Comparison of ENCODE assay signal across 18 cellular contexts in genomic region chr4:60729194-60729593, GRCh38.
DNase-seq lines count a peak whose midpoint lies in the region; ATAC-seq and TF ChIP-seq lines count a peak whose summit lies in the region.
"Had no signal": no experiment of that assay in that cellular context is flagged by ENCODE, and none has a peak within 500 bp of the region (broad histone marks: within the 10 kb centered on the region; RNA-seq: fewer than 3 reads in every experiment).

No MANE protein-coding gene starts in this region.

- no peak overlapping the region for H3K4me2 ChIP-seq in PC-3 (ENCODE audit: low read length)
- H3K4me2 ChIP-seq: PC-9 had no signal

- no peak overlapping the region for H3K27ac Mint-ChIP-seq in activated naive CD4-positive, alpha-beta T cell treated with anti-CD3 and anti-CD28 coated beads for 36 hours
- H3K27ac Mint-ChIP-seq: CD14-positive monocyte, H9 had no signal

- POLR2A ChIA-PET in PC-3 (lab: Charles Lee; ENCODE audit: unreplicated experiment), result no interaction called here

- no peaks in the 10 kb centered on the region for H4K20me1 ChIP-seq in PC-3 (ENCODE audit: low read length)

- intact Hi-C loops in PC-3 (cut with micrococcal nuclease), result no loop called here
- intact Hi-C loops in activated naive CD4-positive, alpha-beta T cell treated with anti-CD3 and anti-CD28 coated beads for 36 hours (cut with micrococcal nuclease), result no loop called here

- H3K27ac ChIP-seq in PC-3 (ENCODE audit: low read length), result no peak overlapping the region
- H3K27ac ChIP-seq in right atrium auricular region, result no peak overlapping the region
- H3K27ac ChIP-seq: PC-9, SJSA1 had no signal

- DNase-seq in ELR (ENCODE audit: low read depth), result peak; percentile 74
- peak; percentile 70 for DNase-seq in PC-3
- DNase-seq in epithelial cell of esophagus (ENCODE audit: low read depth), result peak; percentile 66
- no peak for DNase-seq in T-helper 1 cell
- DNase-seq in retina, result no peak
- no peak for DNase-seq in activated naive CD4-positive, alpha-beta T cell treated with anti-CD3 and anti-CD28 coated beads for 36 hours
- DNase-seq in right atrium auricular region (ENCODE audit: low spot score), result no peak
- DNase-seq: DMS79 treated with DMSO at 0.1 percent for 48 hours, GDM1, H9, MM.1S, NCI-H1092 treated with DMSO at 0.1 percent for 48 hours, NCI-H2081, NCI-H524, NCI-H82, PC-9 had no signal

- H3K27me3 ChIP-seq in PC-3 (ENCODE audit: low read length) (no peaks in the 10 kb centered on the region), right atrium auricular region (no peaks in the 10 kb centered on the region)
- H3K27me3 ChIP-seq: SJSA1 had no signal

- peaks cover 11% of the 10 kb centered on the region for H3K9me3 Mint-ChIP-seq in activated naive CD4-positive, alpha-beta T cell treated with anti-CD3 and anti-CD28 coated beads for 36 hours

- no peaks in the 10 kb centered on the region for H3K36me3 Mint-ChIP-seq in activated naive CD4-positive, alpha-beta T cell treated with anti-CD3 and anti-CD28 coated beads for 36 hours (ENCODE audit: low read depth)
- H3K36me3 Mint-ChIP-seq: CD14-positive monocyte had no signal

- H3K9ac ChIP-seq in PC-3 (ENCODE audit: low read length), result no peak overlapping the region

- H3K4me1 ChIP-seq in PC-3 (ENCODE audit: insufficient read depth, low read length) (peaks cover 30% of the 10 kb centered on the region), right atrium auricular region (no peaks in the 10 kb centered on the region)

- H3K9me3 ChIP-seq in PC-3 (ENCODE audit: low read length) (no peaks in the 10 kb centered on the region), right atrium auricular region (peaks cover 0 to 4% of the 10 kb centered on the region in 2 donors)
- H3K9me3 ChIP-seq: SJSA1 had no signal

- no peak overlapping the region for H3K4me3 Mint-ChIP-seq in activated naive CD4-positive, alpha-beta T cell treated with anti-CD3 and anti-CD28 coated beads for 36 hours
- H3K4me3 Mint-ChIP-seq: CD14-positive monocyte, H9 had no signal

- H3K9me2 ChIP-seq in PC-3 (replicated peaks; ENCODE audit: low read length), result no peaks in the 10 kb centered on the region; the same call in 1 of the 2 replicates

- H3K4me3 ChIP-seq in PC-3 (ENCODE audit: low read length) (no peak overlapping the region), epithelial cell of esophagus (ENCODE audit: low read length) (no peak overlapping the region), right atrium auricular region (no peak overlapping the region)
- H3K4me3 ChIP-seq: PC-9, SJSA1 had no signal

- no peak overlapping the region for H2AFZ ChIP-seq in PC-3 (ENCODE audit: low read length)
- H2AFZ ChIP-seq: PC-9 had no signal

- no peaks in the 10 kb centered on the region for H3K79me2 ChIP-seq in PC-3 (ENCODE audit: low read length)

- H3F3A ChIP-seq in PC-3 (ENCODE audit: low read length, unreplicated experiment), result no peaks in the 10 kb centered on the region

- CTCF ChIA-PET in PC-3 (lab: Charles Lee), result interaction anchor here (0.6 kb wide), 1 partner anchor 14 kb away, joined by 3 read pairs; no protein-coding TSS in a partner anchor
- CTCF ChIA-PET in activated naive CD4-positive, alpha-beta T cell treated with anti-CD3 and anti-CD28 coated beads for 36 hours (lab: Charles Lee), result no interaction called here

- no peaks in the 10 kb centered on the region for H3K36me3 ChIP-seq in PC-3 (ENCODE audit: low read depth, low read length)
- H3K36me3 ChIP-seq in right atrium auricular region, result no peaks in the 10 kb centered on the region
- H3K36me3 ChIP-seq: SJSA1 had no signal

- H3K27me3 Mint-ChIP-seq in activated naive CD4-positive, alpha-beta T cell treated with anti-CD3 and anti-CD28 coated beads for 36 hours (ENCODE audit: low read depth), result no peaks in the 10 kb centered on the region

- BruUV-seq in PC-3 (replicated peaks; lab: Mats Ljungman, UMichigan), result no TSS peak

- ATAC-seq in PC-3, result peak; percentile 57

- no peak for TF ChIP-seq CTCF in PC-3 (conservative IDR thresholded peaks at IDR 0.05; ENCODE audit: low read depth, low read length)
- TF ChIP-seq CTCF in epithelial cell of esophagus (IDR thresholded peaks at IDR 0.05; ENCODE audit: insufficient read depth, low read depth, low read length, missing control alignments), result no peak
- TF ChIP-seq CTCF in right atrium auricular region (IDR thresholded peaks at IDR 0.05), result no peak

- H3K4me1 Mint-ChIP-seq in activated naive CD4-positive, alpha-beta T cell treated with anti-CD3 and anti-CD28 coated beads for 36 hours (ENCODE audit: low read depth), result no peaks in the 10 kb centered on the region
- H3K4me1 Mint-ChIP-seq: CD14-positive monocyte had no signal

Comparison
In these comparisons a context has a peak if more than half of its experiments do, and no peak if none do; other contexts are left out.
1. DNase-seq: peak in ELR (single experiment), PC-3 (single experiment) and epithelial cell of esophagus (single experiment); none in T-helper 1 cell (0 of 5), retina (single experiment), activated naive CD4-positive, alpha-beta T cell treated with anti-CD3 and anti-CD28 coated beads for 36 hours (single experiment) and right atrium auricular region (single experiment).